1 cellular context compared by ENCODE assay signal in the genomic region with DNA sequence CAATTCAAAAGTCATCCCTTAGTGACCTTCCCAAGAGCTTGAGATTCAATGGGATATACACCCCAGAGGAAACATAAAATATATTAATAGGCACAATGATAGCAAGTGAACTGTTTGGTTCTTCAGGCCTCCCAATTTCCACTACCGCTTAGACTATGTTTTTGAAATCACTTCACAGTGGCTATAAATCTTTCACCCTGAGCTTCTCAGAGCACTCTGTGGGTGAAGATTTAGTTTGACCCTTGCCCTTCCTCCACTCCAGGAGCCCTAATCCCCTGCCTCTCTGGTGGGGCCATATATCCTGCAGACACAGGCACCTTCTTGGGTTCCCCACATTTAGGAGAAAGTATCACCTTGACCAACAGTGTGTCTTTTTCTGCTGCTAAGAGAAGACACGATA.
TF ChIP-seq lines count a peak whose summit lies in the region.

No MANE protein-coding gene starts in this region.

TF ChIP-seq in neural cell, 6 proteins besides CTCF, POLR2A, EP300 and RAD21 (continued from another document):
- TF ChIP-seq REST (IDR thresholded peaks at IDR 0.05; ENCODE audit: borderline replicate concordance) (no peak), POLR2AphosphoS5 (IDR thresholded peaks at IDR 0.05) (no peak), MXI1 (conservative IDR thresholded peaks at IDR 0.05; ENCODE audit: poor library complexity, severe bottlenecking) (no peak), TAF1 (IDR thresholded peaks at IDR 0.05; ENCODE audit: low read depth) (no peak)
